ENCODE assay signal across 17 cellular contexts in genomic region chr17:70859829-70860228, GRCh38.
"Had no signal": no experiment of that assay in that cellular context is flagged by ENCODE, and none has a peak within 500 bp of the region (broad histone marks: within the 10 kb centered on the region; RNA-seq: fewer than 3 reads in every experiment).

No MANE protein-coding gene starts in this region.

- DNase-seq: colonic mucosa; dermis blood vessel endothelial cell; gastrocnemius medialis; heart right ventricle; hypothalamus; kidney glomerular epithelial cell; mesendoderm; naive thymus-derived CD4-positive, alpha-beta T cell; nephron progenitor cell; posterior cingulate gyrus; sigmoid colon; stimulated activated naive CD4-positive, alpha-beta T cell; stomach; trophoblast cell had no signal

- H3K4me3 ChIP-seq: colonic mucosa, gastrocnemius medialis, heart right ventricle, right atrium auricular region, sigmoid colon, skin epidermis, stomach had no signal

- ATAC-seq: esophagus mucosa; gastrocnemius medialis; heart right ventricle; naive thymus-derived CD4-positive, alpha-beta T cell had no signal
